ENCODE assay signal across 9 cellular contexts in genomic region chr7:155787171-155787851, GRCh38. TPM values are rescaled to one million over a fixed set of nuclear protein-coding genes. Genes with fewer than 3 reads are reported as not detected.
A peak's percentile ranks its signal among the peaks of the same experiment; 100 is the strongest.
DNase-seq lines count a peak whose midpoint lies in the region; ATAC-seq and TF ChIP-seq lines count a peak whose summit lies in the region.
"Had no signal": no experiment of that assay in that cellular context is flagged by ENCODE, and none has a peak within 500 bp of the region (broad histone marks: within the 10 kb centered on the region; RNA-seq: fewer than 3 reads in every experiment).

No MANE protein-coding gene starts in this region.

- H3K4me2 ChIP-seq in GM23338, result peak overlapping the region; percentile 86
- H3K4me2 ChIP-seq in skeletal muscle satellite cell (ENCODE audit: low read length), result peak overlapping the region; percentile 90

- no peaks in the 10 kb centered on the region for H3F3A ChIP-seq in GM23338 (replicated peaks; ENCODE audit: low read depth)

- no peaks in the 10 kb centered on the region for H3K9me2 ChIP-seq in GM23338 (ENCODE audit: insufficient read depth)

- no peaks in the 10 kb centered on the region for H3K79me2 ChIP-seq in GM23338 (replicated peaks; ENCODE audit: insufficient read depth)

- DNase-seq in GM23338 (ENCODE audit: low spot score) (peak; percentile 50), astrocyte of the cerebellum (ENCODE audit: low read depth) (no peak), NCI-H1417 (lab: John Stamatoyannopoulos, UW) (no peak), HT-29 (ENCODE audit: low spot score) (no peak)

- H3K9ac ChIP-seq in skeletal muscle satellite cell (ENCODE audit: low read depth, low read length), result peak overlapping the region; percentile 69

- no peaks in the 10 kb centered on the region for H3K36me3 ChIP-seq in GM23338 (ENCODE audit: insufficient read depth)
- peaks cover 4% of the 10 kb centered on the region for H3K36me3 ChIP-seq in skeletal muscle satellite cell (ENCODE audit: insufficient read depth, low read length)

- peaks cover 8% of the 10 kb centered on the region; the same call in 2 of the 3 replicates for H3K9me3 Mint-ChIP-seq in GM23338

- 0 out of 3 replicates have a peak, but pooled peaks cover 2% of the 10 kb centered on the region for H3K36me3 Mint-ChIP-seq in GM23338 (ENCODE audit: low read depth)

- H3K27me3 ChIP-seq in GM23338 (ENCODE audit: insufficient read depth) (peaks cover 23% of the 10 kb centered on the region), skeletal muscle satellite cell (ENCODE audit: control insufficient read depth, insufficient read depth, low read length) (no peaks in the 10 kb centered on the region)

- in situ Hi-C loops in astrocyte of the cerebellum (cut with HindIII; ENCODE audit: low sequenced_read_pairs), result no loop called here

- H3K4me1 ChIP-seq in GM23338 (ENCODE audit: insufficient read depth) (0 out of 2 replicates have a peak, but pooled peaks cover under 1% of the 10 kb centered on the region), skeletal muscle satellite cell (ENCODE audit: control insufficient read depth, insufficient read depth, low read length) (peaks cover 14% of the 10 kb centered on the region)

- H3K4me3 ChIP-seq in GM23338, result peak overlapping the region; percentile 70
- H3K4me3 ChIP-seq in astrocyte of the cerebellum (ENCODE audit: low read depth, low read length), result peak overlapping the region; percentile 48
- peak overlapping the region; percentile 30 for H3K4me3 ChIP-seq in iPS-11a (ENCODE audit: low read depth, low read length)
- H3K4me3 ChIP-seq in skeletal muscle satellite cell (ENCODE audit: low read length), result peak overlapping the region; percentile 74

- H3K27ac Mint-ChIP-seq in GM23338, result no peak overlapping the region

- TF ChIP-seq CTCF in GM23338 (conservative IDR thresholded peaks at IDR 0.05; ENCODE audit: low read depth in 2 of 2) (no peak), astrocyte of the cerebellum (IDR thresholded peaks at IDR 0.05; ENCODE audit: low read depth, low read length, missing control alignments) (no peak)

- H4K20me1 ChIP-seq in GM23338 (replicated peaks; ENCODE audit: insufficient read depth), result no peaks in the 10 kb centered on the region

- no peaks in the 10 kb centered on the region for H3K9me3 ChIP-seq in skeletal muscle satellite cell (replicated peaks; ENCODE audit: low read length)

- peak; percentile 81 for ATAC-seq in GM23338
- ATAC-seq in HG03378 (IDR thresholded peaks at IDR 0.05; ENCODE audit: unreplicated experiment), result no peak
- ATAC-seq in GM18868 (IDR thresholded peaks at IDR 0.05; ENCODE audit: unreplicated experiment), result no peak

- H3K4me1 Mint-ChIP-seq in GM23338, result peaks cover 3% of the 10 kb centered on the region

- H3K27me3 Mint-ChIP-seq in GM23338 (ENCODE audit: insufficient read depth, low read depth, poor library complexity), result peaks cover 35% of the 10 kb centered on the region

- H3K27ac ChIP-seq in GM23338 (ENCODE audit: low read depth), result no peak overlapping the region

- peak overlapping the region; percentile 67 for H3K4me3 Mint-ChIP-seq in GM23338

- peak overlapping the region; percentile 72; the same call in 1 of the 2 replicates for H2AFZ ChIP-seq in GM23338

TF ChIP-seq in GM23338, 12 proteins besides CTCF, POLR2A, EP300 and RAD21:
- TF ChIP-seq ZNF331 (CRISPR knock-in tag; IDR thresholded peaks at IDR 0.05; ENCODE audit: low read depth) (no peak), JUNB (IDR thresholded peaks at IDR 0.05; ENCODE audit: unreplicated experiment) (no peak), EZH2phosphoT487 (IDR thresholded peaks at IDR 0.05; ENCODE audit: unreplicated experiment) (no peak), CREB1 (CRISPR knock-in tag; IDR thresholded peaks at IDR 0.05; ENCODE audit: low read depth) (no peak), NANOG (IDR thresholded peaks at IDR 0.05; ENCODE audit: borderline replicate concordance) (no peak), ZNF462 (CRISPR knock-in tag; IDR thresholded peaks at IDR 0.05) (no peak), STAT1 (IDR thresholded peaks at IDR 0.05; ENCODE audit: unreplicated experiment) (no peak), POLR2AphosphoS5 (IDR thresholded peaks at IDR 0.05; ENCODE audit: low read depth) (no peak), REST (IDR thresholded peaks at IDR 0.05; ENCODE audit: unreplicated experiment) (no peak)

RNA-seq across cellular contexts. Expression of gene SHH, which starts 25.0 kb away (rescaled TPM):
- not detected in 2 replicates for total RNA-seq in GM23338 (2014; rRNA removed; shearing (Covaris generic))
- not detected in 2 replicates for polyA plus RNA-seq in GM23338 (2016; fragmentation: Nextera tagmentation; extraction: Ambion mirVana)
- not detected in 2 replicates for total RNA-seq in skeletal muscle satellite cell (2012; rRNA removed)
- 21.7 and 22.6 TPM in 2 replicates for total RNA-seq in HT-29 (2014; rRNA removed; shearing (Covaris generic))
- total RNA-seq: LHCN-M2 had no signal

Comparison
In these comparisons a context has a peak if more than half of its experiments do, and no peak if none do; other contexts are left out.
1. RNA of gene SHH, which starts 25.0 kb away (total RNA-seq): 21.7 to 22.6 TPM in HT-29; not detected in GM23338; every median in the first group is over 10 times any median in the second.
2. Peak in every context shown above with its lines, with median percentiles within 50 percentile points of each other: H3K4me3 ChIP-seq.